15 cellular contexts compared by ENCODE assay signal in genomic region chr10:33152146-33152545, GRCh38.
"Had no signal": no experiment of that assay in that cellular context is flagged by ENCODE, and none has a peak within 500 bp of the region (broad histone marks: within the 10 kb centered on the region; RNA-seq: fewer than 3 reads in every experiment).

No MANE protein-coding gene starts in this region.

- H3K4me1 ChIP-seq: transverse colon had no signal

- H3K36me3 Mint-ChIP-seq: activated naive CD8-positive, alpha-beta T cell treated with anti-CD3 and anti-CD28 coated beads, Interleukin-2, amount 10 ng/mL, durations not matched to agents 7 days and 5 days; naive thymus-derived CD8-positive, alpha-beta T cell had no signal

- H3K27me3 ChIP-seq: ascending aorta, esophagus squamous epithelium, neutrophil, spleen, transverse colon had no signal

- H3K4me3 ChIP-seq: ascending aorta, esophagus squamous epithelium, lower lobe of right lung, spleen, transverse colon had no signal

- H3K9me3 ChIP-seq: ascending aorta, esophagus squamous epithelium, lower lobe of right lung, neutrophil, transverse colon had no signal

- H3K27ac ChIP-seq: ascending aorta, esophagus squamous epithelium, lower lobe of right lung, neutrophil, transverse colon had no signal

- H3K27ac Mint-ChIP-seq: activated naive CD8-positive, alpha-beta T cell treated with anti-CD3 and anti-CD28 coated beads, Interleukin-2, amount 10 ng/mL, durations not matched to agents 7 days and 5 days; stimulated activated naive B cell treated with anti-CD40 and anti-IgM and Interleukin-4, amounts not matched to agents 10 μg/mL and 1 μg/mL and 100 μg/mL, for 72 hours had no signal

- H3K27me3 Mint-ChIP-seq: activated naive CD8-positive, alpha-beta T cell treated with anti-CD3 and anti-CD28 coated beads, Interleukin-2, amount 10 ng/mL, durations not matched to agents 7 days and 5 days; naive thymus-derived CD8-positive, alpha-beta T cell had no signal

- H3K4me3 Mint-ChIP-seq: activated naive CD8-positive, alpha-beta T cell treated with anti-CD3 and anti-CD28 coated beads, Interleukin-2, amount 10 ng/mL, durations not matched to agents 7 days and 5 days; stimulated activated naive B cell treated with anti-CD40 and anti-IgM and Interleukin-4, amounts not matched to agents 10 μg/mL and 1 μg/mL and 100 μg/mL, for 72 hours; T-helper 1 cell treated with Interleukin-12 subunit alpha and Interleukin-12 subunit beta and Interleukin-4 antibody, amounts not matched to agents 30 μg/mL and 1 μg/mL, for 36 hours had no signal

- ATAC-seq: lower lobe of right lung; naive thymus-derived CD8-positive, alpha-beta T cell; sciatic nerve; SK-N-SH treated with all-trans-retinoic acid at 6 μM for 48 hours; stimulated activated naive B cell treated with anti-CD40 and anti-IgM and Interleukin-4, amounts not matched to agents 10 μg/mL and 1 μg/mL and 100 μg/mL, for 72 hours had no signal

- DNase-seq: activated gamma-delta T cell treated with Interleukin-2 at 50 U/mL for 16 hours; activated naive CD8-positive, alpha-beta T cell treated with anti-CD3 and anti-CD28 coated beads, Interleukin-2, amount 10 ng/mL, durations not matched to agents 7 days and 5 days; activated T-cell treated with anti-CD3 and anti-CD28 coated beads, Interleukin-2, amount 50 U/mL, for 48 hours; esophagus squamous epithelium; lower lobe of right lung; naive thymus-derived CD8-positive, alpha-beta T cell; spleen; stimulated activated CD4-positive, alpha-beta T cell treated with anti-CD3 and anti-CD28 coated beads, Interleukin-1b, Interleukin-23, amount 100 ng/mL, for 48 hours; stimulated activated naive B cell treated with anti-CD40 and anti-IgM and Interleukin-4, amounts not matched to agents 10 μg/mL and 1 μg/mL and 100 μg/mL, for 72 hours; transverse colon had no signal

- H3K36me3 ChIP-seq: ascending aorta, esophagus squamous epithelium, lower lobe of right lung, neutrophil, spleen, transverse colon had no signal
